Comparison of ENCODE assay signal across 8 cellular contexts in genomic region chr1:226656601-226657277, GRCh38.
DNase-seq lines count a peak whose midpoint lies in the region; ATAC-seq and TF ChIP-seq lines count a peak whose summit lies in the region.

No MANE protein-coding gene starts in this region.

- H3K27me3 ChIP-seq in ACC112 (ENCODE audit: insufficient read depth, low read length) = no peaks in the 10 kb centered on the region
- H3K27me3 ChIP-seq in suprapubic skin = no peaks in the 10 kb centered on the region

- no peaks in the 10 kb centered on the region for H3K79me2 ChIP-seq in ACC112 (ENCODE audit: control insufficient read depth, insufficient read depth, low read length, unreplicated experiment)

- H3K36me3 Mint-ChIP-seq in T-helper 17 cell (ENCODE audit: low read depth) = peaks cover 2% of the 10 kb centered on the region

- 0 out of 2 replicates have a peak overlapping the region, but pooled peaks have one; percentile 18 for H3K4me3 ChIP-seq in ACC112 (ENCODE audit: low read depth, low read length)
- H3K4me3 ChIP-seq in fibroblast of the aortic adventitia (ENCODE audit: low read depth, low read length) = no peak overlapping the region
- H3K4me3 ChIP-seq in suprapubic skin = no peak overlapping the region

- peak overlapping the region; percentile 61; the same call in 1 of the 2 replicates for H3K27ac ChIP-seq in ACC112 (ENCODE audit: low read depth, low read length)
- H3K27ac ChIP-seq in suprapubic skin = peak overlapping the region; percentile 88

- no peak overlapping the region for H2AFZ ChIP-seq in ACC112 (ENCODE audit: low read length, unreplicated experiment)

- WGBS in suprapubic skin = 21% methylated on average over 12 of the region's 12 CpGs

- H3K27ac Mint-ChIP-seq in T-helper 17 cell = no peak overlapping the region

- ATAC-seq in T-helper 17 cell = peak; percentile 57
- ATAC-seq in HG03432 (IDR thresholded peaks at IDR 0.05; ENCODE audit: unreplicated experiment) = no peak

- no peaks in the 10 kb centered on the region for H3K27me3 Mint-ChIP-seq in T-helper 17 cell

- H3K4me1 Mint-ChIP-seq in T-helper 17 cell = peaks cover 47% of the 10 kb centered on the region

- H3K36me3 ChIP-seq in ACC112 (ENCODE audit: insufficient read depth, low read length) = no peaks in the 10 kb centered on the region
- H3K36me3 ChIP-seq in suprapubic skin = no peaks in the 10 kb centered on the region

- TF ChIP-seq EP300 in suprapubic skin (IDR thresholded peaks at IDR 0.05) = no peak

- no peak for TF ChIP-seq CTCF in fibroblast of the aortic adventitia (IDR thresholded peaks at IDR 0.05; ENCODE audit: insufficient read depth, low read length)
- no peak for TF ChIP-seq CTCF in suprapubic skin (IDR thresholded peaks at IDR 0.05)

- H3K9me3 ChIP-seq in T-helper 17 cell (ENCODE audit: control insufficient read depth, low read length, poor library complexity, severe bottlenecking) = no peaks in the 10 kb centered on the region
- no peaks in the 10 kb centered on the region for H3K9me3 ChIP-seq in suprapubic skin

- H3K4me1 ChIP-seq in ACC112 (ENCODE audit: control insufficient read depth, insufficient read depth, low read length, unreplicated experiment) (peaks cover 33% of the 10 kb centered on the region), suprapubic skin (peaks cover 81% of the 10 kb centered on the region)

- DNase-seq in HT1080 (ENCODE audit: low read depth) = peak; percentile 86
- peak in 1 of 3 donors; percentile 30 for DNase-seq in T-helper 17 cell
- DNase-seq in fibroblast of the aortic adventitia (ENCODE audit: low read depth) = peak; percentile 97
- peak in 1 of 2 donors; percentile 54 for DNase-seq in suprapubic skin (ENCODE audit: low spot score in 2 of 2)
- DNase-seq in activated effector memory CD4-positive, alpha-beta T cell treated with Interleukin-2 at 50 U/mL for 16 hours = no peak
- DNase-seq in NCI-H1930 (lab: John Stamatoyannopoulos, UW) = no peak

- peak overlapping the region; percentile 45 for H3K4me3 Mint-ChIP-seq in T-helper 17 cell

- no peak for TF ChIP-seq POLR2A in suprapubic skin (IDR thresholded peaks at IDR 0.05)

Comparison
In these comparisons a context has a peak if more than half of its experiments do, and no peak if none do; other contexts are left out.
1. DNase-seq: peak in HT1080 (single experiment) and fibroblast of the aortic adventitia (single experiment); none in activated effector memory CD4-positive, alpha-beta T cell treated with Interleukin-2 at 50 U/mL for 16 hours (single experiment) and NCI-H1930 (0 of 2).